1 cellular context compared by ENCODE assay signal in genomic region chr12:6960291-6961277, GRCh38.
TF ChIP-seq lines count a peak whose summit lies in the region.

No MANE protein-coding gene starts in this region.

TF ChIP-seq in IMR-90, 13 proteins besides CTCF, POLR2A, EP300 and RAD21 (continued from another document):
- TF ChIP-seq CHD1 (IDR thresholded peaks at IDR 0.05; ENCODE audit: low read depth, low read length) (no peak), BHLHE40 (IDR thresholded peaks at IDR 0.05; ENCODE audit: low read depth, low read length) (no peak), MAZ (IDR thresholded peaks at IDR 0.05; ENCODE audit: borderline replicate concordance, low read depth, low read length) (no peak), NFE2L2 (IDR thresholded peaks at IDR 0.05; ENCODE audit: low read depth, low read length) (no peak), MAFK (IDR thresholded peaks at IDR 0.05; ENCODE audit: low read depth, low read length) (no peak)
